ENCODE assay signal across 6 cellular contexts in the genomic region with DNA sequence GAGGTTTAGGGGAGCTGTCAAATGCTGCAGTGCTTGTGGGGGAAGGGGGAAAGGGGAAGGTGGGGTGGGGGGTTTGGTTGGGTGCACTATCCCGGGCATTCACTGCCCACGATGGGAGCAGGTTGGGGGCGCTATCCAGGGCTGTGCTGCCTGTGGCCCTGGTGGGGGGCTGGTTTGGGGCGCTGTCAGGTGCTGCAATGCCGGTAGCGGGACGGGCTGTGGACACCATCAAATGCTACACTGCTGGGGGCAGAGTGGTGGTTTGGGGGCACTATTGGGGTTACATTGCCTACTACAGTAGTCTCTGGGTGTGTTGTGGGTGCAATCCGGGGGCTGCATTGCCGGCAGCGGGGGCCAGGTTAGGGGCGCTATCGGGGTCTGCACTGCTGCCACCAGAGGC. TPM values are rescaled to one million over a fixed set of nuclear protein-coding genes. Genes with fewer than 3 reads are reported as not detected.
"Had no signal": no experiment of that assay in that cellular context is flagged by ENCODE, and none has a peak within 500 bp of the region (broad histone marks: within the 10 kb centered on the region; RNA-seq: fewer than 3 reads in every experiment).

No MANE protein-coding gene starts in this region.

RNA-seq across cellular contexts. Expression of gene FAM153A, which starts 25.7 kb away (rescaled TPM):
- total RNA-seq: PC-3, PC-9, RPMI7951, SJSA1, SK-MEL-5 had no signal
- polyA plus RNA-seq: SK-N-SH had no signal
